In genomic region chr14:22497144-22497423, GRCh38 we compare ENCODE assay signal across 11 cellular contexts.
DNase-seq lines count a peak whose midpoint lies in the region; ATAC-seq and TF ChIP-seq lines count a peak whose summit lies in the region.
"Had no signal": no experiment of that assay in that cellular context is flagged by ENCODE, and none has a peak within 500 bp of the region (broad histone marks: within the 10 kb centered on the region; RNA-seq: fewer than 3 reads in every experiment).

No MANE protein-coding gene starts in this region.

- no peaks in the 10 kb centered on the region for H3K9me3 ChIP-seq in SU-DHL-6 (ENCODE audit: insufficient read depth, low read length)
- H3K9me3 ChIP-seq in mononuclear cell (ENCODE audit: low read depth, low read length): no peaks in the 10 kb centered on the region
- H3K9me3 ChIP-seq in left lung: no peaks in the 10 kb centered on the region
- no peaks in the 10 kb centered on the region for H3K9me3 ChIP-seq in transverse colon
- H3K9me3 ChIP-seq: gastroesophageal sphincter had no signal

- H3K27me3 ChIP-seq in SU-DHL-6 (ENCODE audit: low read length) (no peaks in the 10 kb centered on the region), mononuclear cell (ENCODE audit: insufficient read depth, low read length) (no peaks in the 10 kb centered on the region), left lung (no peaks in the 10 kb centered on the region), transverse colon (no peaks in the 10 kb centered on the region)
- H3K27me3 ChIP-seq: brain microvascular endothelial cell, gastroesophageal sphincter had no signal

- TF ChIP-seq POLR2A in transverse colon (IDR thresholded peaks at IDR 0.05): no peak

- no peaks in the 10 kb centered on the region for H4K20me1 ChIP-seq in SU-DHL-6 (ENCODE audit: low read depth, low read length)

- no peak for DNase-seq in GM12864 (ENCODE audit: low read depth)
- DNase-seq in left lung: no peak
- DNase-seq in transverse colon: no peak
- DNase-seq in middle frontal gyrus (ENCODE audit: extremely low spot score, low spot score): no peak
- DNase-seq: brain microvascular endothelial cell, kidney had no signal

- in situ Hi-C loops in transverse colon (cut with MboI; ENCODE audit: low pct_ligation_motif_present in 1 of 4, low pct_unique_long_range_greater_than_20kb in 1 of 4, low sequenced_read_pairs in 3 of 4): no loop called here

- peaks cover 16% of the 10 kb centered on the region for H3F3A ChIP-seq in SU-DHL-6 (ENCODE audit: insufficient read depth)

- H3K36me3 ChIP-seq in SU-DHL-6 (ENCODE audit: low read length) (no peaks in the 10 kb centered on the region), left lung (no peaks in the 10 kb centered on the region), transverse colon (no peaks in the 10 kb centered on the region)
- H3K36me3 ChIP-seq: brain microvascular endothelial cell, gastroesophageal sphincter had no signal

- peak overlapping the region; percentile 23 for H3K9ac ChIP-seq in SU-DHL-6 (ENCODE audit: low read length)

- H3K4me1 ChIP-seq in mononuclear cell (ENCODE audit: insufficient read depth, low read length): peaks cover 20% of the 10 kb centered on the region
- H3K4me1 ChIP-seq in left lung: no peaks in the 10 kb centered on the region
- H3K4me1 ChIP-seq in transverse colon: no peaks in the 10 kb centered on the region

- no peak for TF ChIP-seq EP300 in transverse colon (IDR thresholded peaks at IDR 0.05; ENCODE audit: low read depth)

- H2AFZ ChIP-seq in SU-DHL-6 (ENCODE audit: low read depth, low read length, severe bottlenecking): no peak overlapping the region

- TF ChIP-seq CTCF in GM12864 (IDR thresholded peaks at IDR 0.05; ENCODE audit: low read depth, low read length, missing control alignments) (no peak), SU-DHL-6 (IDR thresholded peaks at IDR 0.05; ENCODE audit: insufficient read depth, low read length, poor library complexity, severe bottlenecking) (no peak), left lung (IDR thresholded peaks at IDR 0.05) (no peak), transverse colon (IDR thresholded peaks at IDR 0.05) (no peak)

- H3K4me2 ChIP-seq in SU-DHL-6 (ENCODE audit: low read depth, low read length, poor library complexity, severe bottlenecking): peak overlapping the region; percentile 30

- intact Hi-C loops in left lung (cut with DNase I) (no loop called here), transverse colon (cut with DNase I; ENCODE audit: low total_unique reads) (no loop called here)

- H3K9me2 ChIP-seq in SU-DHL-6 (replicated peaks; ENCODE audit: insufficient read depth, low read length): no peaks in the 10 kb centered on the region

- ATAC-seq in GM19455 (IDR thresholded peaks at IDR 0.05; ENCODE audit: unreplicated experiment) (peak; percentile 30), left lung (no peak), HG02588 (IDR thresholded peaks at IDR 0.05; ENCODE audit: unreplicated experiment) (no peak)
- ATAC-seq: gastroesophageal sphincter had no signal

- 87% methylated on average over 2 of the region's 2 CpGs; no CpG with 5 or more reads in 1 of the 2 donors for WGBS in transverse colon (ENCODE audit: low coverage in 1 of 2), 2 donors

- H3K27ac ChIP-seq in SU-DHL-6 (ENCODE audit: low read depth, low read length) (peak overlapping the region; percentile 49), left lung (no peak overlapping the region), transverse colon (peak overlapping the region in 2 of 4 donors; percentile 4 to 6)
- H3K27ac ChIP-seq: brain microvascular endothelial cell, gastroesophageal sphincter had no signal

- peak overlapping the region; percentile 21; the same call in 1 of the 2 replicates for H3K4me3 ChIP-seq in GM12864 (ENCODE audit: low read depth, low read length)
- H3K4me3 ChIP-seq in SU-DHL-6 (ENCODE audit: insufficient read depth, low read length, poor library complexity, severe bottlenecking): no peak overlapping the region
- peak overlapping the region; percentile 18 for H3K4me3 ChIP-seq in mononuclear cell (ENCODE audit: low read length)
- H3K4me3 ChIP-seq in left lung: no peak overlapping the region
- H3K4me3 ChIP-seq in transverse colon: no peak overlapping the region
- H3K4me3 ChIP-seq: gastroesophageal sphincter had no signal

- H3K79me2 ChIP-seq in SU-DHL-6 (ENCODE audit: insufficient read depth, low read length): 0 out of 2 replicates have a peak, but pooled peaks cover 7% of the 10 kb centered on the region

Comparison
In these comparisons a context has a peak if more than half of its experiments do, and no peak if none do; other contexts are left out.
1. H3K4me3 ChIP-seq: peak in GM12864 (single experiment) and mononuclear cell (single experiment); none in SU-DHL-6 (single experiment), left lung (0 of 2) and transverse colon (0 of 4).